In the genomic region with DNA sequence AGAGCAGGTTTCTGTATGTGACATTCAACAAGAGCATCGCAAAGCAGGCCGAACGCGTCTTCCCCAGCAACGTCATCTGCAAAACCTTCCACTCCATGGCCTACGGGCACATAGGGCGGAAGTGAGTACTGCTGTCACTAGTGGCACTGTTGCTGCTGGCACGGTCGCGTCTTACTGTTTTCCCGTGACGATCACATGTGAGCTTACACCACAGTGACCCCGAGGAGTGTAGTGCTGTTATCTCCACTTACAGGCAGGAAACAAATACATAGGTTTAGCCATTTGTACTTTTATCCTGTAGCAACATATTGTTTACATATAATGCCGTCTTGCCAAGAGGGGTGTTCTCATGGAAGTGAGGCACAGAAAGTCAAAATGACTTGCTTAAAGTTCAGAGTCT, we compare ENCODE assay signal across 26 cellular contexts.
"Had no signal": no experiment of that assay in that cellular context is flagged by ENCODE, and none has a peak within 500 bp of the region (broad histone marks: within the 10 kb centered on the region; RNA-seq: fewer than 3 reads in every experiment).

No MANE protein-coding gene starts in this region.

- H3K9me3 Mint-ChIP-seq: memory B cell; naive thymus-derived CD4-positive, alpha-beta T cell; natural killer cell treated with Interleukin-12 subunit alpha and Interleukin-12 subunit beta and Interleukin-15 and Interleukin-18, amount 100 ng/mL, for 72 hours; stimulated activated naive B cell treated with anti-CD40 and anti-IgM and Interleukin-4, amounts not matched to agents 10 μg/mL and 1 μg/mL and 100 μg/mL, for 72 hours had no signal

- H3K79me2 ChIP-seq: hepatocyte had no signal

- H3K27me3 Mint-ChIP-seq: memory B cell; naive thymus-derived CD4-positive, alpha-beta T cell; natural killer cell treated with Interleukin-12 subunit alpha and Interleukin-12 subunit beta and Interleukin-15 and Interleukin-18, amount 100 ng/mL, for 72 hours; stimulated activated naive B cell treated with anti-CD40 and anti-IgM and Interleukin-4, amounts not matched to agents 10 μg/mL and 1 μg/mL and 100 μg/mL, for 72 hours had no signal

- H3K4me1 ChIP-seq: pancreas, psoas muscle, right atrium auricular region, right lobe of liver, testis, thyroid gland, upper lobe of right lung had no signal

- ATAC-seq: mucosa of descending colon; naive thymus-derived CD4-positive, alpha-beta T cell; natural killer cell treated with Interleukin-12 subunit alpha and Interleukin-12 subunit beta and Interleukin-15 and Interleukin-18, amount 100 ng/mL, for 72 hours; pancreas; psoas muscle; right lobe of liver; stimulated activated naive B cell treated with anti-CD40 and anti-IgM and Interleukin-4, amounts not matched to agents 10 μg/mL and 1 μg/mL and 100 μg/mL, for 72 hours; stimulated activated naive CD8-positive, alpha-beta T cell treated with anti-CD3 and anti-CD28 coated beads, Interleukin-15, Interleukin-2, amounts not matched to agents 100 U/mL and 50 U/mL, for 24 hours; upper lobe of right lung had no signal

- H2AFZ ChIP-seq: hepatocyte had no signal

- H3K27ac ChIP-seq: hepatocyte, left ventricle myocardium inferior, pancreas, psoas muscle, right atrium auricular region, right lobe of liver, testis, thyroid gland, upper lobe of right lung had no signal

- H3K4me2 ChIP-seq: hepatocyte, smooth muscle cell had no signal

- H3K27me3 ChIP-seq: hepatocyte, pancreas, right atrium auricular region, right lobe of liver, stomach, testis, thyroid gland, upper lobe of right lung had no signal

- H3K27ac Mint-ChIP-seq: memory B cell; natural killer cell treated with Interleukin-12 subunit alpha and Interleukin-12 subunit beta and Interleukin-15 and Interleukin-18, amount 100 ng/mL, for 72 hours; stimulated activated naive B cell treated with anti-CD40 and anti-IgM and Interleukin-4, amounts not matched to agents 10 μg/mL and 1 μg/mL and 100 μg/mL, for 72 hours had no signal

- DNase-seq: islet precursor cell; left ventricle myocardium inferior; midbrain; mucosa of descending colon; naive thymus-derived CD4-positive, alpha-beta T cell; nucleus accumbens; pancreas; psoas muscle; right lobe of liver; stimulated activated CD4-positive, alpha-beta T cell treated with anti-CD3 and anti-CD28 coated beads, Interleukin-1b, Interleukin-23, amount 100 ng/mL, for 48 hours; stimulated activated CD4-positive, alpha-beta T cell treated with anti-CD3 and anti-CD28 coated beads, Interleukin-2, amount 100 ng/mL, for 48 hours; stimulated activated CD4-positive, alpha-beta T cell treated with anti-CD3 and anti-CD28 coated beads, Interleukin-4, amount 100 ng/mL, for 4 hours; stimulated activated CD8-positive, alpha-beta memory T cell treated with anti-CD3 and anti-CD28 coated beads, Interleukin-4, amount 100 ng/mL, for 48 hours; stimulated activated naive B cell treated with anti-CD40 and anti-IgM and Interleukin-4, amounts not matched to agents 10 μg/mL and 1 μg/mL and 100 μg/mL, for 72 hours; stimulated activated naive CD8-positive, alpha-beta T cell treated with anti-CD3 and anti-CD28 coated beads, Interleukin-15, Interleukin-2, amounts not matched to agents 100 U/mL and 50 U/mL, for 24 hours; stomach; testis; thyroid gland; trophoblast cell; upper lobe of right lung had no signal

- H3K4me3 Mint-ChIP-seq: memory B cell; naive thymus-derived CD4-positive, alpha-beta T cell; natural killer cell treated with Interleukin-12 subunit alpha and Interleukin-12 subunit beta and Interleukin-15 and Interleukin-18, amount 100 ng/mL, for 72 hours; stimulated activated naive B cell treated with anti-CD40 and anti-IgM and Interleukin-4, amounts not matched to agents 10 μg/mL and 1 μg/mL and 100 μg/mL, for 72 hours had no signal

- H3K9me3 ChIP-seq: left ventricle myocardium inferior, mucosa of descending colon, pancreas, psoas muscle, right atrium auricular region, right lobe of liver, stomach, testis, thyroid gland, upper lobe of right lung had no signal

- H3K4me3 ChIP-seq: hepatocyte, left ventricle myocardium inferior, lung, mucosa of descending colon, pancreas, psoas muscle, right atrium auricular region, right lobe of liver, smooth muscle cell, stomach, testis, thyroid gland, upper lobe of right lung had no signal
